Comparison of ENCODE assay signal across 1 cellular context in genomic region chr3:148711981-148712666, GRCh38.
TF ChIP-seq lines count a peak whose summit lies in the region.

No MANE protein-coding gene starts in this region.

TF ChIP-seq in HepG2, 621 proteins besides CTCF, POLR2A, EP300 and RAD21 (continued from another document and continues in another):
- TF ChIP-seq NFAT5 (CRISPR knock-in tag; IDR thresholded peaks at IDR 0.05) (no peak), ZSCAN20 (CRISPR knock-in tag; IDR thresholded peaks at IDR 0.05; ENCODE audit: borderline replicate concordance) (peak; percentile 53; the same call in 1 of the 2 replicates), ZBTB3 (CRISPR knock-in tag; IDR thresholded peaks at IDR 0.05; ENCODE audit: borderline replicate concordance, low read depth) (no peak), NFE2L2 (IDR thresholded peaks at IDR 0.05; ENCODE audit: low read length) (no peak), MAF1 (CRISPR knock-in tag; IDR thresholded peaks at IDR 0.05; ENCODE audit: borderline replicate concordance) (no peak), NFKB2 (CRISPR knock-in tag; IDR thresholded peaks at IDR 0.05; ENCODE audit: borderline replicate concordance) (no peak), ATF4 (CRISPR knock-in tag; IDR thresholded peaks at IDR 0.05) (no peak), KMT2B (CRISPR knock-in tag; IDR thresholded peaks at IDR 0.05) (no peak), SALL1 (CRISPR knock-in tag; IDR thresholded peaks at IDR 0.05) (peak; percentile 52; the same call in 1 of the 2 replicates), ZNF326 (CRISPR knock-in tag; IDR thresholded peaks at IDR 0.05; ENCODE audit: borderline replicate concordance) (no peak), ZNF138 (CRISPR knock-in tag; IDR thresholded peaks at IDR 0.05; ENCODE audit: low read depth) (no peak), HOXA9 (CRISPR knock-in tag; IDR thresholded peaks at IDR 0.05; ENCODE audit: borderline replicate concordance) (no peak), SNAI1 (CRISPR knock-in tag; IDR thresholded peaks at IDR 0.05; ENCODE audit: borderline replicate concordance) (no peak), TBL1XR1 (IDR thresholded peaks at IDR 0.05; ENCODE audit: borderline replicate concordance, low read length, partially characterized antibody) (no peak), ZSCAN29 (CRISPR knock-in tag; conservative IDR thresholded peaks at IDR 0.05) (peak; percentile 69), ZNF362 (CRISPR knock-in tag; IDR thresholded peaks at IDR 0.05; ENCODE audit: borderline replicate concordance) (peak; percentile 68; the same call in 1 of the 2 replicates), SNAPC4 (CRISPR knock-in tag; IDR thresholded peaks at IDR 0.05) (no peak), FOXP1 (IDR thresholded peaks at IDR 0.05) (no peak), FOXP1 (CRISPR knock-in tag; IDR thresholded peaks at IDR 0.05) (peak; percentile 20; the same call in 1 of the 2 replicates), SRSF4 (IDR thresholded peaks at IDR 0.05; ENCODE audit: low read depth, low read length, poor library complexity, severe bottlenecking) (no peak), FOXO1 (CRISPR knock-in tag; IDR thresholded peaks at IDR 0.05) (peak; percentile 17; the same call in 1 of the 2 replicates), NFIC (IDR thresholded peaks at IDR 0.05; ENCODE audit: low read length) (0 out of 2 replicates have a peak, but pooled peaks have one; percentile 27), ZNF761 (CRISPR knock-in tag; conservative IDR thresholded peaks at IDR 0.05) (0 out of 2 replicates have a peak, but pooled peaks have one; percentile 52), ZNF34 (CRISPR knock-in tag; IDR thresholded peaks at IDR 0.05; ENCODE audit: borderline replicate concordance) (no peak), HNF1B (CRISPR knock-in tag; IDR thresholded peaks at IDR 0.05) (no peak), HNF4G (IDR thresholded peaks at IDR 0.05; ENCODE audit: borderline replicate concordance, low read depth, low read length) (peak; percentile 43; the same call in 1 of the 2 replicates), HNF4G (CRISPR knock-in tag; IDR thresholded peaks at IDR 0.05; ENCODE audit: borderline replicate concordance, low read depth) (no peak), GATA4 (IDR thresholded peaks at IDR 0.05; ENCODE audit: borderline replicate concordance, low read depth) (no peak), RORA (CRISPR knock-in tag; IDR thresholded peaks at IDR 0.05) (no peak)
- TF ChIP-seq, protein P1, sequence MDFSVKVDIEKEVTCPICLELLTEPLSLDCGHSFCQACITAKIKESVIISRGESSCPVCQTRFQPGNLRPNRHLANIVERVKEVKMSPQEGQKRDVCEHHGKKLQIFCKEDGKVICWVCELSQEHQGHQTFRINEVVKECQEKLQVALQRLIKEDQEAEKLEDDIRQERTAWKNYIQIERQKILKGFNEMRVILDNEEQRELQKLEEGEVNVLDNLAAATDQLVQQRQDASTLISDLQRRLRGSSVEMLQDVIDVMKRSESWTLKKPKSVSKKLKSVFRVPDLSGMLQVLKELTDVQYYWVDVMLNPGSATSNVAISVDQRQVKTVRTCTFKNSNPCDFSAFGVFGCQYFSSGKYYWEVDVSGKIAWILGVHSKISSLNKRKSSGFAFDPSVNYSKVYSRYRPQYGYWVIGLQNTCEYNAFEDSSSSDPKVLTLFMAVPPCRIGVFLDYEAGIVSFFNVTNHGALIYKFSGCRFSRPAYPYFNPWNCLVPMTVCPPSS (IDR thresholded peaks at IDR 0.05): no peak
- TF ChIP-seq, protein P2, sequence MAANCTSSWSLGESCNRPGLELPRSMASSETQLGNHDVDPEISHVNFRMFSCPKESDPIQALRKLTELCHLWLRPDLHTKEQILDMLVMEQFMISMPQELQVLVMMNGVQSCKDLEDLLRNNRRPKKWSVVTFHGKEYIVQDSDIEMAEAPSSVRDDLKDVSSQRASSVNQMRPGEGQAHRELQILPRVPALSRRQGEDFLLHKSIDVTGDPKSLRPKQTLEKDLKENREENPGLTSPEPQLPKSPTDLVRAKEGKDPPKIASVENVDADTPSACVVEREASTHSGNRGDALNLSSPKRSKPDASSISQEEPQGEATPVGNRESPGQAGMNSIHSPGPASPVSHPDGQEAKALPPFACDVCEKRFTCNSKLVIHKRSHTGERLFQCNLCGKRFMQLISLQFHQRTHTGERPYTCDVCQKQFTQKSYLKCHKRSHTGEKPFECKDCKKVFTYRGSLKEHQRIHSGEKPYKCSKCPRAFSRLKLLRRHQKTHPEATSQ (CRISPR knock-in tag; IDR thresholded peaks at IDR 0.05; ENCODE audit: borderline replicate concordance): no peak
- TF ChIP-seq, protein P3, sequence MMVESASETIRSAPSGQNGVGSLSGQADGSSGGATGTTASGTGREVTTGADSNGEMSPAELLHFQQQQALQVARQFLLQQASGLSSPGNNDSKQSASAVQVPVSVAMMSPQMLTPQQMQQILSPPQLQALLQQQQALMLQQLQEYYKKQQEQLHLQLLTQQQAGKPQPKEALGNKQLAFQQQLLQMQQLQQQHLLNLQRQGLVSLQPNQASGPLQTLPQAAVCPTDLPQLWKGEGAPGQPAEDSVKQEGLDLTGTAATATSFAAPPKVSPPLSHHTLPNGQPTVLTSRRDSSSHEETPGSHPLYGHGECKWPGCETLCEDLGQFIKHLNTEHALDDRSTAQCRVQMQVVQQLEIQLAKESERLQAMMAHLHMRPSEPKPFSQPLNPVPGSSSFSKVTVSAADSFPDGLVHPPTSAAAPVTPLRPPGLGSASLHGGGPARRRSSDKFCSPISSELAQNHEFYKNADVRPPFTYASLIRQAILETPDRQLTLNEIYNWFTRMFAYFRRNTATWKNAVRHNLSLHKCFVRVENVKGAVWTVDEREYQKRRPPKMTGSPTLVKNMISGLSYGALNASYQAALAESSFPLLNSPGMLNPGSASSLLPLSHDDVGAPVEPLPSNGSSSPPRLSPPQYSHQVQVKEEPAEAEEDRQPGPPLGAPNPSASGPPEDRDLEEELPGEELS (CRISPR knock-in tag; IDR thresholded peaks at IDR 0.05): peak; percentile 46; the same call in 1 of the 2 replicates
- TF ChIP-seq, protein P4, sequence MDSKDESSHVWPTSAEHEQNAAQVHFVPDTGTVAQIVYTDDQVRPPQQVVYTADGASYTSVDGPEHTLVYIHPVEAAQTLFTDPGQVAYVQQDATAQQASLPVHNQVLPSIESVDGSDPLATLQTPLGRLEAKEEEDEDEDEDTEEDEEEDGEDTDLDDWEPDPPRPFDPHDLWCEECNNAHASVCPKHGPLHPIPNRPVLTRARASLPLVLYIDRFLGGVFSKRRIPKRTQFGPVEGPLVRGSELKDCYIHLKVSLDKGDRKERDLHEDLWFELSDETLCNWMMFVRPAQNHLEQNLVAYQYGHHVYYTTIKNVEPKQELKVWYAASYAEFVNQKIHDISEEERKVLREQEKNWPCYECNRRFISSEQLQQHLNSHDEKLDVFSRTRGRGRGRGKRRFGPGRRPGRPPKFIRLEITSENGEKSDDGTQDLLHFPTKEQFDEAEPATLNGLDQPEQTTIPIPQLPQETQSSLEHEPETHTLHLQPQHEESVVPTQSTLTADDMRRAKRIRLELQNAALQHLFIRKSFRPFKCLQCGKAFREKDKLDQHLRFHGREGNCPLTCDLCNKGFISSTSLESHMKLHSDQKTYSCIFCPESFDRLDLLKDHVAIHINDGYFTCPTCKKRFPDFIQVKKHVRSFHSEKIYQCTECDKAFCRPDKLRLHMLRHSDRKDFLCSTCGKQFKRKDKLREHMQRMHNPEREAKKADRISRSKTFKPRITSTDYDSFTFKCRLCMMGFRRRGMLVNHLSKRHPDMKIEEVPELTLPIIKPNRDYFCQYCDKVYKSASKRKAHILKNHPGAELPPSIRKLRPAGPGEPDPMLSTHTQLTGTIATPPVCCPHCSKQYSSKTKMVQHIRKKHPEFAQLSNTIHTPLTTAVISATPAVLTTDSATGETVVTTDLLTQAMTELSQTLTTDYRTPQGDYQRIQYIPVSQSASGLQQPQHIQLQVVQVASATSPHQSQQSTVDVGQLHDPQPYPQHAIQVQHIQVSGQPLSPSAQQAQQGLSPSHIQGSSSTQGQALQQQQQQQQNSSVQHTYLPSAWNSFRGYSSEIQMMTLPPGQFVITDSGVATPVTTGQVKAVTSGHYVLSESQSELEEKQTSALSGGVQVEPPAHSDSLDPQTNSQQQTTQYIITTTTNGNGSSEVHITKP (CRISPR knock-in tag; IDR thresholded peaks at IDR 0.05; ENCODE audit: low read depth): no peak
